1 cellular context compared by ENCODE assay signal in genomic region chr1:84433253-84434080, GRCh38.
TF ChIP-seq lines count a peak whose summit lies in the region.

No MANE protein-coding gene starts in this region.

TF ChIP-seq in HEK293, 187 proteins besides CTCF, POLR2A, EP300 and RAD21 (continued from another document):
- TF ChIP-seq ZNF26 (tag by site-specific recombination; IDR thresholded peaks at IDR 0.05): no peak
- no peak for TF ChIP-seq ZNF274 (IDR thresholded peaks at IDR 0.05; ENCODE audit: low read length)
- no peak for TF ChIP-seq ZNF274 (tag by site-specific recombination; IDR thresholded peaks at IDR 0.05; ENCODE audit: borderline replicate concordance)
- no peak for TF ChIP-seq ZBTB48 (tag by site-specific recombination; IDR thresholded peaks at IDR 0.05)
- TF ChIP-seq ZNF544 (tag by site-specific recombination; IDR thresholded peaks at IDR 0.05): no peak
- no peak for TF ChIP-seq ZNF280C (tag by site-specific recombination; IDR thresholded peaks at IDR 0.05)
- TF ChIP-seq KLF1 (tag by site-specific recombination; IDR thresholded peaks at IDR 0.05): no peak
- no peak for TF ChIP-seq ZNF23 (tag by site-specific recombination; IDR thresholded peaks at IDR 0.05; ENCODE audit: borderline replicate concordance)
- no peak for TF ChIP-seq ZNF221 (tag by site-specific recombination; IDR thresholded peaks at IDR 0.05; ENCODE audit: borderline replicate concordance)
- no peak for TF ChIP-seq ZSCAN30 (tag by site-specific recombination; IDR thresholded peaks at IDR 0.05)
- no peak for TF ChIP-seq ZNF501 (tag by site-specific recombination; IDR thresholded peaks at IDR 0.05)
- TF ChIP-seq TRIM28 (IDR thresholded peaks at IDR 0.05; ENCODE audit: borderline replicate concordance, low read length): no peak
- TF ChIP-seq ZNF548 (tag by site-specific recombination; IDR thresholded peaks at IDR 0.05): no peak
- TF ChIP-seq AEBP2 (tag by site-specific recombination; IDR thresholded peaks at IDR 0.05; ENCODE audit: borderline replicate concordance): no peak
- no peak for TF ChIP-seq ZNF571 (tag by site-specific recombination; IDR thresholded peaks at IDR 0.05)
- no peak for TF ChIP-seq ZNF175 (tag by site-specific recombination; IDR thresholded peaks at IDR 0.05)
- peak; percentile 87 for TF ChIP-seq ZNF654 (tag by site-specific recombination; IDR thresholded peaks at IDR 0.05; ENCODE audit: low read depth)
